In genomic region chr9:110112792-110113191, GRCh38 we compare ENCODE assay signal across 18 cellular contexts.
DNase-seq lines count a peak whose midpoint lies in the region; ATAC-seq, FAIRE-seq and TF ChIP-seq lines count a peak whose summit lies in the region.
"Had no signal": no experiment of that assay in that cellular context is flagged by ENCODE, and none has a peak within 500 bp of the region (broad histone marks: within the 10 kb centered on the region; RNA-seq: fewer than 3 reads in every experiment).

No MANE protein-coding gene starts in this region.

- no peaks in the 10 kb centered on the region for H3K27me3 Mint-ChIP-seq in naive B cell

- 0 out of 2 replicates have a peak, but pooled peaks cover 4% of the 10 kb centered on the region for H3K36me3 ChIP-seq in ACC112 (ENCODE audit: insufficient read depth, low read length)
- H3K36me3 ChIP-seq in RWPE2 (ENCODE audit: low read depth): 0 out of 2 replicates have a peak, but pooled peaks cover 14% of the 10 kb centered on the region

- no peak overlapping the region for H2AFZ ChIP-seq in ACC112 (ENCODE audit: low read length, unreplicated experiment)

- H3K36me3 Mint-ChIP-seq in naive B cell: peaks cover 0 to 11% of the 10 kb centered on the region in 2 donors

- peaks cover 78% of the 10 kb centered on the region for H3K79me2 ChIP-seq in ACC112 (ENCODE audit: control insufficient read depth, insufficient read depth, low read length, unreplicated experiment)

- TF ChIP-seq CTCF in RWPE2 (IDR thresholded peaks at IDR 0.05; ENCODE audit: poor library complexity, severe bottlenecking) (no peak), foreskin fibroblast (IDR thresholded peaks at IDR 0.05; ENCODE audit: low read depth, low read length) (no peak)

- H3K4me1 Mint-ChIP-seq in naive B cell: peaks cover 54 to 95% (median 73%) of the 10 kb centered on the region in 3 donors

- intact Hi-C loops in sciatic nerve (cut with DNase I): no loop called here

- no peaks in the 10 kb centered on the region for H3K27me3 ChIP-seq in ACC112 (ENCODE audit: insufficient read depth, low read length)
- no peaks in the 10 kb centered on the region for H3K27me3 ChIP-seq in RWPE2 (ENCODE audit: insufficient read depth, poor library complexity, severe bottlenecking)
- H3K27me3 ChIP-seq: SJSA1 had no signal

- DNase-seq in GM19239 (ENCODE audit: insufficient read length, low spot score) (no peak), RWPE2 (ENCODE audit: low spot score) (no peak), naive B cell (peak; percentile 27), DMS153 treated with DMSO at 0.1 percent for 48 hours (lab: John Stamatoyannopoulos, UW; ENCODE audit: unreplicated experiment) (no peak), foreskin fibroblast (no peak), sciatic nerve (ENCODE audit: low spot score) (no peak)
- DNase-seq: COR-L47, DMS53, MV-4-11, NCI-H1436, NCI-H2029 treated with DMSO at 0.1 percent for 48 hours, NCI-H510A, OCI-M1 had no signal

- H3K27ac Mint-ChIP-seq in naive B cell: peak overlapping the region in 5 of 6 donors; percentile 75 to 92 (median 84)

- H3K27ac ChIP-seq in ACC112 (ENCODE audit: low read depth, low read length): peak overlapping the region; percentile 6; the same call in 1 of the 2 replicates
- peak overlapping the region; percentile 96 for H3K27ac ChIP-seq in RWPE2 (ENCODE audit: poor library complexity, severe bottlenecking)
- H3K27ac ChIP-seq: C4-2B, SJSA1 had no signal

- FAIRE-seq in GM19239 (lab: Jason Lieb, UNC): peak; percentile 8
- FAIRE-seq: G401.6 had no signal

- H3K4me3 ChIP-seq in ACC112 (ENCODE audit: low read depth, low read length) (no peak overlapping the region), RWPE2 (ENCODE audit: severe bottlenecking) (no peak overlapping the region), foreskin fibroblast (ENCODE audit: low read depth in 1 of 2, low read length in 2 of 2) (no peak overlapping the region)
- H3K4me3 ChIP-seq: SJSA1 had no signal

- peak overlapping the region; percentile 28 to 76 (median 49) for H3K4me3 Mint-ChIP-seq in naive B cell

- no peaks in the 10 kb centered on the region for H3K9me3 ChIP-seq in RWPE2 (ENCODE audit: severe bottlenecking)
- H3K9me3 ChIP-seq: SJSA1 had no signal

- ATAC-seq in RWPE2 (ENCODE audit: low read depth) (no peak), naive B cell (ENCODE audit: low read depth in 2 of 2) (peak; percentile 34 to 44), HG03108 (IDR thresholded peaks at IDR 0.05; ENCODE audit: unreplicated experiment) (no peak), sciatic nerve (no peak)

- H3K4me1 ChIP-seq in ACC112 (ENCODE audit: control insufficient read depth, insufficient read depth, low read length, unreplicated experiment) (peaks cover 65% of the 10 kb centered on the region), RWPE2 (ENCODE audit: insufficient read depth, poor library complexity, severe bottlenecking) (peaks cover 48% of the 10 kb centered on the region)

- no peaks in the 10 kb centered on the region for H3K9me3 Mint-ChIP-seq in naive B cell

Comparison
In these comparisons a context has a peak if more than half of its experiments do, and no peak if none do; other contexts are left out.
1. ATAC-seq: peak in naive B cell (2 of 2); none in RWPE2 (single experiment), HG03108 (single experiment) and sciatic nerve (single experiment).